ENCODE assay signal across 8 cellular contexts in genomic region chr2:58428553-58429284, GRCh38.
A peak's percentile ranks its signal among the peaks of the same experiment; 100 is the strongest.
DNase-seq lines count a peak whose midpoint lies in the region; ATAC-seq and TF ChIP-seq lines count a peak whose summit lies in the region.

No MANE protein-coding gene starts in this region.

- peak overlapping the region; percentile 83 for H3K4me3 Mint-ChIP-seq in osteocyte (ENCODE audit: unreplicated experiment)

- no peak overlapping the region for H2AFZ ChIP-seq in ACC112 (ENCODE audit: low read length, unreplicated experiment)

- H3K4me1 ChIP-seq in ACC112 (ENCODE audit: control insufficient read depth, insufficient read depth, low read length, unreplicated experiment) (peaks cover 3% of the 10 kb centered on the region), SJCRH30 (no peaks in the 10 kb centered on the region)

- H3K36me3 ChIP-seq in ACC112 (ENCODE audit: insufficient read depth, low read length) (no peaks in the 10 kb centered on the region), SJCRH30 (no peaks in the 10 kb centered on the region)

- ATAC-seq in GM18519 (IDR thresholded peaks at IDR 0.05; ENCODE audit: low FRiP score, unreplicated experiment): no peak

- H3K27ac Mint-ChIP-seq in osteocyte (ENCODE audit: unreplicated experiment): no peak overlapping the region

- H3K4me1 Mint-ChIP-seq in osteocyte (ENCODE audit: unreplicated experiment): peaks cover 13% of the 10 kb centered on the region

- H3K27me3 Mint-ChIP-seq in osteocyte (ENCODE audit: unreplicated experiment): peaks cover 49% of the 10 kb centered on the region

- H3K4me3 ChIP-seq in ACC112 (ENCODE audit: low read depth, low read length) (peak overlapping the region; percentile 59), epithelial cell of proximal tubule (ENCODE audit: low read depth, low read length) (peak overlapping the region; percentile 26), SJCRH30 (no peak overlapping the region)

- H3K9me3 Mint-ChIP-seq in osteocyte (ENCODE audit: unreplicated experiment): no peaks in the 10 kb centered on the region

- TF ChIP-seq CTCF in GM13977 (IDR thresholded peaks at IDR 0.05; ENCODE audit: extremely low read depth, insufficient read depth, missing control alignments) (no peak), epithelial cell of proximal tubule (conservative IDR thresholded peaks at IDR 0.05; ENCODE audit: low read depth, low read length) (no peak), osteocyte (IDR thresholded peaks at IDR 0.05) (no peak)

- in situ Hi-C loops in GM13977 (cut with MboI; ENCODE audit: low pct_unique_long_range_greater_than_20kb, low sequenced_read_pairs, unreplicated experiment): no loop called here

- no peaks in the 10 kb centered on the region for H3K79me2 ChIP-seq in ACC112 (ENCODE audit: control insufficient read depth, insufficient read depth, low read length, unreplicated experiment)

- H3K27ac ChIP-seq in ACC112 (ENCODE audit: low read depth, low read length) (no peak overlapping the region), SJCRH30 (no peak overlapping the region)

- DNase-seq in GM13977 (ENCODE audit: low spot score) (peak; percentile 48), NCI-H2227 treated with DMSO at 0.1 percent for 48 hours (lab: John Stamatoyannopoulos, UW) (peak; percentile 64), epithelial cell of proximal tubule (ENCODE audit: low read depth) (no peak), osteocyte (ENCODE audit: extremely low spot score, unreplicated experiment) (no peak), dedifferentiated amniotic fluid mesenchymal stem cell (ENCODE audit: extremely low spot score) (no peak), SJCRH30 (no peak)

- H3K36me3 Mint-ChIP-seq in osteocyte (ENCODE audit: unreplicated experiment): no peaks in the 10 kb centered on the region

- peaks cover 43% of the 10 kb centered on the region for H3K27me3 ChIP-seq in ACC112 (ENCODE audit: insufficient read depth, low read length)
- no peaks in the 10 kb centered on the region for H3K27me3 ChIP-seq in SJCRH30

- H3K9me3 ChIP-seq in SJCRH30 (replicated peaks): no peaks in the 10 kb centered on the region

Comparison
In these comparisons a context has a peak if more than half of its experiments do, and no peak if none do; other contexts are left out.
1. DNase-seq: peak in GM13977 (single experiment) and NCI-H2227 treated with DMSO at 0.1 percent for 48 hours (single experiment); none in epithelial cell of proximal tubule (single experiment), osteocyte (single experiment), dedifferentiated amniotic fluid mesenchymal stem cell (single experiment) and SJCRH30 (0 of 2).